Comparison of ENCODE assay signal across 8 cellular contexts in genomic region chr19:5978606-5979552, GRCh38. TPM values are rescaled to one million over a fixed set of nuclear protein-coding genes. Genes with fewer than 3 reads are reported as not detected.
DNase-seq lines count a peak whose midpoint lies in the region; FAIRE-seq and TF ChIP-seq lines count a peak whose summit lies in the region.

No MANE protein-coding gene starts in this region.

- TF ChIP-seq CTCF in C4-2B (conservative IDR thresholded peaks at IDR 0.05) (no peak), H1 (IDR thresholded peaks at IDR 0.05; ENCODE audit: control extremely low read depth in 1 of 3, insufficient read depth in 1 of 3, low read depth in 1 of 3, low read length in 3 of 3) (no peak), neural crest cell (conservative IDR thresholded peaks at IDR 0.05) (no peak)

- H3K27ac ChIP-seq in C4-2B = peak overlapping the region; percentile 94
- peak overlapping the region; percentile 42; the same call in 1 of the 2 replicates for H3K27ac ChIP-seq in H1 (ENCODE audit: low read depth, low read length)

- 53% methylated on average over 27 of the region's 33 CpGs; no CpG with 5 or more reads in 1 of the 2 experiments for WGBS in H1 (ENCODE audit: extremely low coverage in 1 of 2, insufficient coverage in 1 of 2, insufficient read length in 1 of 2, insufficient replicate concordance in 2 of 2, low coverage in 1 of 2, low lambda C conversion rate in 2 of 2, missing lambda C conversion rate in 1 of 2), 2 experiments

- H2BK15ac ChIP-seq in H1 (ENCODE audit: low read length) = no peak overlapping the region

- H2BK20ac ChIP-seq in H1 (ENCODE audit: low read length) = no peak overlapping the region

- H3K23ac ChIP-seq in H1 (ENCODE audit: insufficient read length) = no peak overlapping the region

- H2AFZ ChIP-seq in H1 (ENCODE audit: low read length) = no peak overlapping the region

- no peak overlapping the region for H3K4ac ChIP-seq in H1 (replicated peaks; ENCODE audit: insufficient read length, low read depth, low read length)

- no peak overlapping the region for H2AK5ac ChIP-seq in H1 (ENCODE audit: low read depth, low read length)

- CTCF ChIA-PET in H1 (lab: Charles Lee; ENCODE audit: partially characterized antibody) = interaction anchor here (1.1 to 13.2 kb wide), 4 partner anchors 10 to 39 kb away, joined by 5 to 306 read pairs (median 17); no protein-coding TSS in a partner anchor

- peaks cover 20 to 21% of the 10 kb centered on the region in 2 experiments for H4K20me1 ChIP-seq in H1 (replicated peaks in 1 of 2; ENCODE audit: control insufficient read depth in 1 of 2, insufficient read depth in 2 of 2, low read length in 2 of 2)

- no peaks in the 10 kb centered on the region for H3K27me3 Mint-ChIP-seq in neural crest cell (ENCODE audit: low read depth)

- TF ChIP-seq RAD21 in H1 (IDR thresholded peaks at IDR 0.05 in 1 of 2, conservative IDR thresholded peaks at IDR 0.05 in 1 of 2; ENCODE audit: low read depth in 2 of 2, low read length in 2 of 2) = no peak

- H3K18ac ChIP-seq in H1 (ENCODE audit: extremely low read depth, low read length) = no peak overlapping the region; the same call in 1 of the 2 replicates

- H3K79me1 ChIP-seq in H1 (ENCODE audit: low read depth, low read length) = peaks cover 21% of the 10 kb centered on the region

- peak overlapping the region; percentile 39 for H4K91ac ChIP-seq in H1 (replicated peaks; ENCODE audit: insufficient read length, low read length)

- peak overlapping the region; percentile 63 for H3K56ac ChIP-seq in H1 (replicated peaks; ENCODE audit: insufficient read length, low read depth, low read length)

- H3K4me3 Mint-ChIP-seq in neural crest cell = peak overlapping the region; percentile 97

- no peak overlapping the region; the same call in 1 of the 2 replicates for H2BK5ac ChIP-seq in H1 (ENCODE audit: low read depth, low read length)

- H3K4me1 ChIP-seq in NT2/D1 (ENCODE audit: insufficient read depth, insufficient read length) (peaks cover 18% of the 10 kb centered on the region), H1 (replicated peaks in 1 of 4; ENCODE audit: control insufficient read depth in 3 of 4, insufficient read depth in 4 of 4, low read length in 3 of 4) (peaks cover 0 to 13% (median 7%) of the 10 kb centered on the region in 4 experiments; a peak in 5 of 7 replicates)

- peak overlapping the region; percentile 99 for H3K9ac ChIP-seq in NT2/D1 (ENCODE audit: insufficient read length, low read depth)
- H3K9ac ChIP-seq in H1 (replicated peaks in 1 of 4; ENCODE audit: extremely low read depth in 1 of 4, low read depth in 3 of 4, low read length in 3 of 4) = peak overlapping the region in 2 of 4 experiments; percentile 48 to 92; a peak in 4 of 7 replicates

- no peak for TF ChIP-seq POLR2A in H1 (IDR thresholded peaks at IDR 0.05; ENCODE audit: control extremely low read depth in 1 of 2, low read depth in 2 of 2, low read length in 2 of 2)

- H3K36me3 ChIP-seq in NT2/D1 (ENCODE audit: insufficient read depth, insufficient read length, low read length) = peaks cover 27% of the 10 kb centered on the region
- H3K36me3 ChIP-seq in H1 (ENCODE audit: control insufficient read depth in 2 of 4, insufficient read depth in 4 of 4, low read length in 3 of 4) = peaks cover 0 to 18% (median 2%) of the 10 kb centered on the region in 4 experiments; a peak in 5 of 8 replicates

- H3K9me3 ChIP-seq in NT2/D1 (ENCODE audit: insufficient read depth, low read length) (no peaks in the 10 kb centered on the region), H1 (ENCODE audit: insufficient read depth in 2 of 2, low read depth in 1 of 2, low read length in 1 of 2) (no peaks in the 10 kb centered on the region)

- peak overlapping the region; percentile 97 for H4K8ac ChIP-seq in H1 (ENCODE audit: extremely low read depth, insufficient read depth, low read length)

- peaks cover 6% of the 10 kb centered on the region; the same call in 1 of the 2 replicates for H3K23me2 ChIP-seq in H1 (ENCODE audit: low read depth, low read length)

- no peak overlapping the region for H3K14ac ChIP-seq in H1 (ENCODE audit: insufficient read length)

- no peak overlapping the region for H2BK120ac ChIP-seq in H1 (replicated peaks; ENCODE audit: low read depth, low read length)

- peaks cover 34 to 40% of the 10 kb centered on the region in 2 experiments for H3K79me2 ChIP-seq in H1 (ENCODE audit: control insufficient read depth in 1 of 2, insufficient read depth in 2 of 2, low read length in 2 of 2)

- peak overlapping the region; percentile 86 for H4K5ac ChIP-seq in H1 (ENCODE audit: insufficient read length, low read depth, low read length)

- DNase-seq in NT2/D1 (ENCODE audit: low read depth, low spot score) = no peak
- DNase-seq in H1 (ENCODE audit: low read depth in 1 of 2, low spot score in 2 of 2) = no peak
- no peak for DNase-seq in neural crest cell (ENCODE audit: low read depth, low spot score)
- no peak for DNase-seq in NCI-H1105 (lab: John Stamatoyannopoulos, UW)
- no peak for DNase-seq in activated CD4-positive, CD25-positive, alpha-beta regulatory T cell treated with anti-CD3 and anti-CD28 coated beads, Interleukin-2, amount 50 U/mL, for 72 hours
- DNase-seq in central memory CD4-positive, alpha-beta T cell = no peak
- no peak for DNase-seq in OCI-M1 (lab: John Stamatoyannopoulos, UW)

- H3K9me3 Mint-ChIP-seq in neural crest cell = no peaks in the 10 kb centered on the region

- H3K36me3 Mint-ChIP-seq in neural crest cell (ENCODE audit: low read depth) = no peaks in the 10 kb centered on the region

- H3K27ac Mint-ChIP-seq in neural crest cell (ENCODE audit: unreplicated experiment) = no peak overlapping the region

- H2BK12ac ChIP-seq in H1 (ENCODE audit: low read depth, low read length) = no peak overlapping the region

- FAIRE-seq in H1 (lab: Jason Lieb, UNC) = no peak

- peak overlapping the region; percentile 68 to 96 for H3K4me2 ChIP-seq in H1 (ENCODE audit: insufficient read depth in 1 of 2, low read depth in 2 of 2, low read length in 2 of 2)

- no peak for TF ChIP-seq EP300 in H1 (IDR thresholded peaks at IDR 0.05; ENCODE audit: borderline replicate concordance in 1 of 2, low read depth in 2 of 2, low read length in 2 of 2)

- peaks cover 43% of the 10 kb centered on the region for H3K4me1 Mint-ChIP-seq in neural crest cell

- H3K27me3 ChIP-seq in NT2/D1 (ENCODE audit: insufficient read depth, insufficient read length) (no peaks in the 10 kb centered on the region), H1 (replicated peaks in 1 of 4; ENCODE audit: control insufficient read depth in 3 of 4, extremely low read depth in 1 of 4, insufficient read depth in 3 of 4, low read length in 3 of 4) (no peaks in the 10 kb centered on the region)

- POLR2A ChIA-PET in H1 (lab: Charles Lee; ENCODE audit: partially characterized antibody) = interaction anchor here (0.6 to 3.4 kb wide), 14 partner anchors 7 to 222 kb away, joined by 3 to 16 read pairs (median 4); partner anchors contain the start of genes DUS3L, NDUFA11 and VMAC

- H3K4me3 ChIP-seq in NT2/D1 (ENCODE audit: insufficient read length, low read depth) (peak overlapping the region; percentile 98), H1 (ENCODE audit: extremely low read depth in 1 of 4, insufficient read depth in 2 of 4, low read depth in 3 of 4, low read length in 4 of 4) (peak overlapping the region; percentile 32 to 97 (median 87); a peak in 7 of 8 replicates)

TF ChIP-seq in H1, 55 proteins besides CTCF, POLR2A, EP300 and RAD21:
- TF ChIP-seq KDM1A (IDR thresholded peaks at IDR 0.05; ENCODE audit: borderline replicate concordance, low read length) = peak; percentile 89; the same call in 1 of the 2 replicates
- no peak for TF ChIP-seq GTF2F1 (IDR thresholded peaks at IDR 0.05; ENCODE audit: borderline replicate concordance, low read depth, low read length)

RNA-seq across cellular contexts. Expression of gene RANBP3, which starts 0.9 kb away (rescaled TPM):
- 87.0 and 95.4 TPM in 2 replicates for total RNA-seq in H1 (2021; fragmentation: NEBNext Ultra II Directional; extraction: Animal tissue kit (Norgen Biotek cat#: 25700))
- 122 and 159 TPM in 2 replicates for polyA plus RNA-seq in H1 (2011; rRNA removed)
- polyA plus RNA-seq in H1 (2011; cell fraction: cytosol; rRNA removed) = 120 TPM
- 149 TPM for polyA plus RNA-seq in H1 (2011; cell fraction: nucleus; rRNA removed)
- polyA plus RNA-seq in H1 (2012, experiment 1 of 2) = 62.4 to 96.0 TPM (median 89.7 TPM) in 4 replicates
- 57.9 TPM for polyA plus RNA-seq in H1 (2012, experiment 2 of 2)
- 102 TPM for polyA plus RNA-seq in H1 (2013, experiment 1 of 2)
- 98.7 TPM for polyA plus RNA-seq in H1 (2013, experiment 2 of 2)
- 52.2 and 53.3 TPM in 2 replicates for polyA minus RNA-seq in H1 (2011; rRNA and poly(A)+ RNA removed)
- polyA minus RNA-seq in H1 (2011; cell fraction: cytosol; rRNA and poly(A)+ RNA removed) = 65.6 TPM
- 34.1 TPM for polyA minus RNA-seq in H1 (2011; cell fraction: nucleus; rRNA and poly(A)+ RNA removed)
- 121 and 122 TPM in 2 replicates for total RNA-seq in neural crest cell
